ENCODE assay signal across 17 cellular contexts in the genomic region with DNA sequence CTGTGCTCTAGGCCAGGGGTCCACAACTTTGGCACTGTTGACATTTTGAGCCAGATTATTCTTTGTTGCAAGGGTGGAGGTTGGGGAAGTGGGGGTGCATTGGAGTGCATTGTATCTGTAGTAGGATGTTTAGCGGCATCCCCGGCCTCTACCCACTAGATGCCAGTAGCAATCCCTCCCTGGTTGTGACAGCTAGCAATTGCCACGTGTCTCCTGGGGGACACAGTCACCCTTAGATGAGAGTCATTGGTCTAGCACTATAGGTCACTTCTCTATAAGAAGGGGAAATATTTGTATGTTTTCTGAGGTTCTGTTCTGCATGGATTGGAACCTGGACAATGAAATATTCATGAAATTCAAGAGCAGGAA. TPM values are rescaled to one million over a fixed set of nuclear protein-coding genes. Genes with fewer than 3 reads are reported as not detected.
DNase-seq lines count a peak whose midpoint lies in the region; ATAC-seq, FAIRE-seq and TF ChIP-seq lines count a peak whose summit lies in the region.
"Had no signal": no experiment of that assay in that cellular context is flagged by ENCODE, and none has a peak within 500 bp of the region (broad histone marks: within the 10 kb centered on the region; RNA-seq: fewer than 3 reads in every experiment).

No MANE protein-coding gene starts in this region.

- H3K79me2 ChIP-seq in HCT116 (ENCODE audit: insufficient read depth, low read length), result peaks cover 45% of the 10 kb centered on the region; the same call in 1 of the 2 replicates

- H3K4me3 Mint-ChIP-seq in brain, result peak overlapping the region; percentile 18 to 55 (median 40)
- H3K4me3 Mint-ChIP-seq in stimulated activated naive CD8-positive, alpha-beta T cell treated with anti-CD3 and anti-CD28 coated beads, Interleukin-15, amount 100 ng/mL, for 72 hours, result no peak overlapping the region
- H3K4me3 Mint-ChIP-seq: activated CD4-positive, alpha-beta T cell treated with anti-CD3 and anti-CD28 coated beads, Interleukin-2, amount 10 ng/mL, durations not matched to agents 7 days and 5 days; activated T-cell treated with anti-CD3 and anti-CD28 coated beads, Interleukin-2, amount 50 U/mL, for 72 hours; B cell; HFFc6; T-helper 2 cell treated with Interferon-gamma antibody and Interleukin-4, amounts not matched to agents 5 μg/mL and 100 μg/mL, for 36 hours had no signal

- no peaks in the 10 kb centered on the region for H3K27me3 Mint-ChIP-seq in brain
- H3K27me3 Mint-ChIP-seq in stimulated activated naive CD8-positive, alpha-beta T cell treated with anti-CD3 and anti-CD28 coated beads, Interleukin-15, amount 100 ng/mL, for 72 hours, result no peaks in the 10 kb centered on the region
- H3K27me3 Mint-ChIP-seq: activated CD4-positive, alpha-beta T cell treated with anti-CD3 and anti-CD28 coated beads, Interleukin-2, amount 10 ng/mL, durations not matched to agents 7 days and 5 days; B cell had no signal

- H3K4me1 ChIP-seq in HCT116 (ENCODE audit: control insufficient read depth in 1 of 2, insufficient read depth in 2 of 2, low read length in 2 of 2) (peaks cover 17 to 20% of the 10 kb centered on the region in 2 experiments), kidney (ENCODE audit: control insufficient read depth in 1 of 2, insufficient read depth in 1 of 2, low read depth in 1 of 2, low read length in 2 of 2) (peaks cover 36 to 41% of the 10 kb centered on the region in 2 donors), skeletal muscle satellite cell (ENCODE audit: control insufficient read depth, insufficient read depth, low read length) (peaks cover 45% of the 10 kb centered on the region)
- H3K4me1 ChIP-seq: lower lobe of right lung had no signal

- H3K9me3 Mint-ChIP-seq in brain, result no peaks in the 10 kb centered on the region
- no peaks in the 10 kb centered on the region for H3K9me3 Mint-ChIP-seq in stimulated activated naive CD8-positive, alpha-beta T cell treated with anti-CD3 and anti-CD28 coated beads, Interleukin-15, amount 100 ng/mL, for 72 hours
- H3K9me3 Mint-ChIP-seq: activated CD4-positive, alpha-beta T cell treated with anti-CD3 and anti-CD28 coated beads, Interleukin-2, amount 10 ng/mL, durations not matched to agents 7 days and 5 days; activated T-cell treated with anti-CD3 and anti-CD28 coated beads, Interleukin-2, amount 50 U/mL, for 72 hours; HFFc6; T-helper 2 cell treated with Interferon-gamma antibody and Interleukin-4, amounts not matched to agents 5 μg/mL and 100 μg/mL, for 36 hours had no signal

- CTCF ChIA-PET in HCT116 (lab: Charles Lee), result no interaction called here

- H3K4me3 ChIP-seq in HCT116 (replicated peaks in 1 of 2; ENCODE audit: low read depth in 1 of 2, low read length in 2 of 2) (no peak overlapping the region), kidney (ENCODE audit: low read length in 2 of 2) (no peak overlapping the region), skeletal muscle satellite cell (ENCODE audit: low read length) (peak overlapping the region; percentile 67)
- H3K4me3 ChIP-seq: lower lobe of right lung had no signal

- H3K9me2 ChIP-seq in HCT116 (ENCODE audit: insufficient read depth), result no peaks in the 10 kb centered on the region

- peaks cover 98% of the 10 kb centered on the region for H3K4me1 Mint-ChIP-seq in brain
- peaks cover 68% of the 10 kb centered on the region for H3K4me1 Mint-ChIP-seq in stimulated activated naive CD8-positive, alpha-beta T cell treated with anti-CD3 and anti-CD28 coated beads, Interleukin-15, amount 100 ng/mL, for 72 hours

- no peak for FAIRE-seq in kidney (lab: Jason Lieb, UNC)

- no peak overlapping the region for H3K27ac ChIP-seq in HCT116 (ENCODE audit: low read depth, low read length)
- H3K27ac ChIP-seq in kidney (ENCODE audit: low read depth in 2 of 2, low read length in 2 of 2), result peak overlapping the region; percentile 71 to 86
- H3K27ac ChIP-seq: lower lobe of right lung had no signal

- TF ChIP-seq CTCF in HCT116 (IDR thresholded peaks at IDR 0.05 in 2 of 3, conservative IDR thresholded peaks at IDR 0.05 in 1 of 3; ENCODE audit: borderline replicate concordance in 1 of 3, insufficient read depth in 1 of 3, low read depth in 2 of 3, low read length in 2 of 3), result no peak
- no peak for TF ChIP-seq CTCF in brain (conservative IDR thresholded peaks at IDR 0.05)
- TF ChIP-seq CTCF in kidney (IDR thresholded peaks at IDR 0.05; ENCODE audit: borderline replicate concordance, extremely low read depth, insufficient read depth), result no peak

- no TSS peak for BruUV-seq in HCT116 (replicated peaks; lab: Mats Ljungman, UMichigan)

- H3K4me2 ChIP-seq in HCT116 (ENCODE audit: low read length), result no peak overlapping the region
- H3K4me2 ChIP-seq in skeletal muscle satellite cell (ENCODE audit: low read length), result peak overlapping the region; percentile 74

- no peak for DNase-seq in HCT116 (ENCODE audit: low read depth, low spot score)
- no peak for DNase-seq in kidney
- DNase-seq in NCI-H1048 (lab: John Stamatoyannopoulos, UW), result no peak
- DNase-seq in stimulated activated naive CD8-positive, alpha-beta T cell treated with anti-CD3 and anti-CD28 coated beads, Interleukin-15, amount 100 ng/mL, for 72 hours, result no peak
- DNase-seq in ecto neural progenitor cell (ENCODE audit: low spot score), result no peak
- DNase-seq: activated CD4-positive, alpha-beta T cell treated with anti-CD3 and anti-CD28 coated beads, Interleukin-2, amount 10 ng/mL, durations not matched to agents 7 days and 5 days; activated T-cell treated with anti-CD3 and anti-CD28 coated beads, Interleukin-2, amount 50 U/mL, for 72 hours; amniotic stem cell; HFFc6; lower lobe of right lung; NCI-H2081 treated with DMSO at 0.1 percent for 48 hours; NCI-H774 had no signal

- H3K9ac ChIP-seq in HCT116 (ENCODE audit: low read length) (no peak overlapping the region), kidney (ENCODE audit: low read length in 2 of 2) (peak overlapping the region in 1 of 2 donors; percentile 56), skeletal muscle satellite cell (ENCODE audit: low read depth, low read length) (peak overlapping the region; percentile 74)

- H3K27me3 ChIP-seq in HCT116 (ENCODE audit: insufficient read depth, low read length) (no peaks in the 10 kb centered on the region), skeletal muscle satellite cell (ENCODE audit: control insufficient read depth, insufficient read depth, low read length) (no peaks in the 10 kb centered on the region)

- ATAC-seq in HCT116, result no peak
- no peak for ATAC-seq in GM21737 (IDR thresholded peaks at IDR 0.05; ENCODE audit: unreplicated experiment)
- ATAC-seq in stimulated activated naive CD8-positive, alpha-beta T cell treated with anti-CD3 and anti-CD28 coated beads, Interleukin-15, amount 100 ng/mL, for 72 hours, result no peak
- ATAC-seq: activated T-cell treated with anti-CD3 and anti-CD28 coated beads, Interleukin-2, amount 50 U/mL, for 72 hours had no signal

- 0 out of 2 replicates have a peak, but pooled peaks have one; percentile 20 for TF ChIP-seq RAD21 in HCT116 (IDR thresholded peaks at IDR 0.05; ENCODE audit: low read depth)

- H3K36me3 ChIP-seq in HCT116 (ENCODE audit: control insufficient read depth in 1 of 2, insufficient read depth in 2 of 2, low read length in 2 of 2) (peaks cover 0 to 3% of the 10 kb centered on the region in 2 experiments; a peak in 1 of 4 replicates), kidney (ENCODE audit: control insufficient read depth in 1 of 2, insufficient read depth in 2 of 2, low read length in 2 of 2) (no peaks in the 10 kb centered on the region), skeletal muscle satellite cell (ENCODE audit: insufficient read depth, low read length) (peaks cover 5% of the 10 kb centered on the region)

- POLR2A ChIA-PET in HCT116 (lab: Charles Lee), result no interaction called here

- H3K27ac Mint-ChIP-seq in brain, result peak overlapping the region; percentile 84 to 94 (median 87)
- H3K27ac Mint-ChIP-seq in stimulated activated naive CD8-positive, alpha-beta T cell treated with anti-CD3 and anti-CD28 coated beads, Interleukin-15, amount 100 ng/mL, for 72 hours, result peak overlapping the region in 1 of 2 donors; percentile 35
- H3K27ac Mint-ChIP-seq: activated CD4-positive, alpha-beta T cell treated with anti-CD3 and anti-CD28 coated beads, Interleukin-2, amount 10 ng/mL, durations not matched to agents 7 days and 5 days; activated T-cell treated with anti-CD3 and anti-CD28 coated beads, Interleukin-2, amount 50 U/mL, for 72 hours; B cell; HFFc6 had no signal

- peaks cover 26% of the 10 kb centered on the region for H3K36me3 Mint-ChIP-seq in brain

- intact Hi-C loops in HCT116 (cut with micrococcal nuclease), result no loop called here
- intact Hi-C loops in kidney (cut with DNase I), result no loop called here

- TF ChIP-seq POLR2A in HCT116 (IDR thresholded peaks at IDR 0.05; ENCODE audit: borderline replicate concordance, extremely low read depth, insufficient read depth, insufficient read length), result no peak

- RAD21 ChIA-PET in HCT116 (lab: Charles Lee; ENCODE audit: low non-redundant PET in 1 of 2, low total read pairs in 2 of 2, uncharacterized antibody in 2 of 2, unreplicated experiment in 2 of 2), result no interaction called here

- no peaks in the 10 kb centered on the region for H4K20me1 ChIP-seq in HCT116 (ENCODE audit: insufficient read depth)

- H2AFZ ChIP-seq in HCT116 (ENCODE audit: low read depth, low read length, poor library complexity, severe bottlenecking), result no peak overlapping the region

- H3K9me3 ChIP-seq in HCT116 (ENCODE audit: control insufficient read depth in 1 of 2, insufficient read depth in 1 of 2, low read depth in 1 of 2, low read length in 2 of 2), result no peaks in the 10 kb centered on the region
- H3K9me3 ChIP-seq in kidney (ENCODE audit: control insufficient read depth in 1 of 2, low read length in 2 of 2), result no peaks in the 10 kb centered on the region
- no peaks in the 10 kb centered on the region for H3K9me3 ChIP-seq in skeletal muscle satellite cell (replicated peaks; ENCODE audit: low read length)
- H3K9me3 ChIP-seq: lower lobe of right lung had no signal

TF ChIP-seq in HCT116, 20 proteins besides CTCF, POLR2A, EP300 and RAD21 (continues in another document):
- no peak for TF ChIP-seq YY1 (IDR thresholded peaks at IDR 0.05; ENCODE audit: extremely low read depth, insufficient replicate concordance, low read depth, low read length)

RNA-seq across cellular contexts. Expression of a gene that starts 32.4 kb away (rescaled TPM):
- total RNA-seq in HCT116 (2021; ENCODE audit: unreplicated experiment), result 137 TPM
- 36.6 and 46.1 TPM in 2 replicates for polyA plus RNA-seq in HCT116 (2012)
- polyA plus RNA-seq in brain (ENCODE audit: insufficient read depth, low read depth, low replicate concordance), result 79.1 TPM
- 151 TPM for total RNA-seq in kidney
- 69.2 TPM for polyA plus RNA-seq in kidney (ENCODE audit: insufficient read depth, low read depth, low replicate concordance)
- total RNA-seq in skeletal muscle satellite cell (2012; rRNA removed), result 17.7 and 18.1 TPM in 2 replicates

Comparison
In these comparisons a context has a peak if more than half of its experiments do, and no peak if none do; other contexts are left out.
1. H3K4me3 Mint-ChIP-seq: peak in brain (5 of 5); none in stimulated activated naive CD8-positive, alpha-beta T cell treated with anti-CD3 and anti-CD28 coated beads, Interleukin-15, amount 100 ng/mL, for 72 hours (0 of 2).